In genomic region chr5:78638423-78638822, GRCh38 we compare ENCODE assay signal across 8 cellular contexts. TPM values are rescaled to one million over a fixed set of nuclear protein-coding genes. Genes with fewer than 3 reads are reported as not detected.
A peak's percentile ranks its signal among the peaks of the same experiment; 100 is the strongest.
DNase-seq lines count a peak whose midpoint lies in the region; ATAC-seq, FAIRE-seq and TF ChIP-seq lines count a peak whose summit lies in the region.

No MANE protein-coding gene starts in this region.

- DNase-seq in HFF-Myc (ENCODE audit: extremely low read depth, low read depth) (peak; percentile 89), adrenal gland (peak; percentile 89 to 97 (median 96)), right cardiac atrium (peak; percentile 78 to 84 (median 81)), small intestine (peak; percentile 96), MV-4-11 (lab: John Stamatoyannopoulos, UW) (no peak)
- no peak for DNase-seq in stimulated activated CD8-positive, alpha-beta memory T cell treated with anti-CD3 and anti-CD28 coated beads, Interleukin-4, amount 100 ng/mL, for 48 hours

- TF ChIP-seq CTCF in HFF-Myc (IDR thresholded peaks at IDR 0.05; ENCODE audit: low read depth, low read length, missing control alignments) (no peak), adrenal gland (IDR thresholded peaks at IDR 0.05) (peak in 1 of 6 experiments; percentile 2)

- no peak for FAIRE-seq in small intestine (lab: Jason Lieb, UNC)

- H3K27me3 ChIP-seq in adrenal gland (no peaks in the 10 kb centered on the region), right cardiac atrium (ENCODE audit: control insufficient read depth, insufficient read depth) (no peaks in the 10 kb centered on the region), small intestine (ENCODE audit: control insufficient read depth in 2 of 2, insufficient read depth in 2 of 2, low read length in 2 of 2) (no peaks in the 10 kb centered on the region)

- H3K36me3 ChIP-seq in adrenal gland (replicated peaks in 1 of 2) (no peaks in the 10 kb centered on the region), small intestine (ENCODE audit: control insufficient read depth in 2 of 2, insufficient read depth in 2 of 2, low read length in 2 of 2) (peaks cover 0 to 1% of the 10 kb centered on the region in 2 donors)

- TF ChIP-seq POLR2A in adrenal gland (IDR thresholded peaks at IDR 0.05) = peak in 1 of 2 donors; percentile 59

- H3K4me3 ChIP-seq in HFF-Myc (replicated peaks; ENCODE audit: low read depth, low read length) = no peak overlapping the region
- H3K4me3 ChIP-seq in adrenal gland = no peak overlapping the region
- H3K4me3 ChIP-seq in right cardiac atrium (ENCODE audit: low read length) = no peak overlapping the region
- no peak overlapping the region for H3K4me3 ChIP-seq in small intestine (ENCODE audit: low read depth in 1 of 2, low read length in 2 of 2)

- H3K27ac ChIP-seq in adrenal gland (peak overlapping the region; percentile 37 to 90 (median 84)), right cardiac atrium (ENCODE audit: low read length) (no peak overlapping the region), small intestine (ENCODE audit: low read depth in 1 of 2, low read length in 1 of 2) (peak overlapping the region; percentile 3 to 42)

- intact Hi-C loops in adrenal gland (cut with DNase I) (no loop called here), right cardiac atrium (cut with DNase I) (no loop called here)

- H3K9me3 ChIP-seq in adrenal gland (replicated peaks in 1 of 3) (no peaks in the 10 kb centered on the region), right cardiac atrium (ENCODE audit: control insufficient read depth, low read length) (no peaks in the 10 kb centered on the region), small intestine (ENCODE audit: control insufficient read depth, low read depth) (no peaks in the 10 kb centered on the region)

- peaks cover 48 to 66% of the 10 kb centered on the region in 2 donors for H3K4me1 ChIP-seq in adrenal gland (replicated peaks in 1 of 2)
- H3K4me1 ChIP-seq in right cardiac atrium (ENCODE audit: control insufficient read depth, insufficient read depth, low read length) = peaks cover 20% of the 10 kb centered on the region
- peaks cover 13 to 24% of the 10 kb centered on the region in 2 donors for H3K4me1 ChIP-seq in small intestine (ENCODE audit: control insufficient read depth in 2 of 2, insufficient read depth in 1 of 2, low read depth in 1 of 2, low read length in 1 of 2)

- WGBS in adrenal gland, 4 donors = 14 to 26% (median 20%) methylated on average over 10 of the region's 10 CpGs
- 21% methylated on average over 10 of the region's 10 CpGs for WGBS in right cardiac atrium
- WGBS in small intestine, 3 donors = 10 to 36% (median 24%) methylated on average over 10 of the region's 10 CpGs

- ATAC-seq in right cardiac atrium (peak; percentile 89 to 98), HG02798 (IDR thresholded peaks at IDR 0.05; ENCODE audit: poor library complexity, unreplicated experiment) (no peak), HG03565 (IDR thresholded peaks at IDR 0.05; ENCODE audit: unreplicated experiment) (no peak)

RNA-seq across cellular contexts. Expression of gene LHFPL2, which starts 10.1 kb away (rescaled TPM):
- total RNA-seq in adrenal gland (10 to 100 TPM; 34.0 to 68.4 (median 56.9) TPM), right cardiac atrium (10 to 100 TPM in 3 of 4 donors, 1 to 10 TPM in 1; 9.7 to 21.4 (median 10.9) TPM)
- polyA plus RNA-seq in adrenal gland (10 to 100 TPM in 1 of 3 donors, 1 to 10 TPM in 2; 8.0 to 27.3 (median 8.7) TPM), right cardiac atrium (5.6 TPM), small intestine (10 to 100 TPM in 2 of 3 donors, 1 to 10 TPM in 1; 8.9 to 15.6 (median 10.5) TPM)

Comparison
In these comparisons a context has a peak if more than half of its experiments do, and no peak if none do; other contexts are left out.
1. DNase-seq: peak in HFF-Myc (single experiment), adrenal gland (7 of 7), right cardiac atrium (3 of 3) and small intestine (single experiment); none in stimulated activated CD8-positive, alpha-beta memory T cell treated with anti-CD3 and anti-CD28 coated beads, Interleukin-4, amount 100 ng/mL, for 48 hours (single experiment) and MV-4-11 (single experiment).
2. ATAC-seq: peak in right cardiac atrium (2 of 2); none in HG02798 (single experiment) and HG03565 (single experiment).